Comparison of ENCODE assay signal across 8 cellular contexts in the genomic region with DNA sequence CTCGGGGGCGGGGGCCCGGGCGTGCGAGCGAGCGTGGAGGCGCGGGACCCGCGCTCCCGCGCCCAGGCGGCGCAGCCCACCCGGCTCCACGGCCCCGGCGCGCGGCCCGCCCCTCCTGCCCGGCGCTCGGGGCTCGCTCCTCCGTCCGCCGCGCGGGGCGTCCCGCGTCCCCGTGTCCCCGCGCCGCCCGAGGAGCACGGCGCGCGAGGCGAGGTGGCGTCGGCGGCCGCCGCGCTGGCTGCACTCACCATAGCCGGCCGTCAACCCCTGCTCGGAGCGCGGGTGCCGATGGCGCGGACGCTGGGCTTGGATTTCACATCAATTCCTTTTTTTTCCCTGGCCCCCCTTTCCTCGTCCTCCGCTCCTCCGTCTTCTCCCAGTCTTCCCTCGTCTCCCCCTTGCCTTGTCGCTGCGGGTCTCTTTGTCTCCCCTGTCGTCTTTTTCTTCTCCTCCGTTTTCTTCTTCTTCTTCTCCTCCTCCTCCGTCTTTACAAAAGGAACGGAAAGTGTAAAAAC. TPM values are rescaled to one million over a fixed set of nuclear protein-coding genes. Genes with fewer than 3 reads are reported as not detected.
A peak's percentile ranks its signal among the peaks of the same experiment; 100 is the strongest.
DNase-seq lines count a peak whose midpoint lies in the region; ATAC-seq, FAIRE-seq and TF ChIP-seq lines count a peak whose summit lies in the region.

No MANE protein-coding gene starts in this region.

- H3K36me3 ChIP-seq in HEK293 (ENCODE audit: control insufficient read depth in 2 of 2, insufficient read depth in 1 of 2, low read length in 2 of 2) (no peaks in the 10 kb centered on the region), astrocyte (ENCODE audit: insufficient read depth, low read length) (no peaks in the 10 kb centered on the region), thymus (ENCODE audit: control insufficient read depth, insufficient read depth) (no peaks in the 10 kb centered on the region)

- no peak for DNase-seq in AG04449 (ENCODE audit: low read depth, low spot score)
- no peak for DNase-seq in astrocyte (ENCODE audit: low read depth)
- peak; percentile 19 for DNase-seq in kidney tubule cell (ENCODE audit: low spot score)
- DNase-seq in DMS153 (lab: John Stamatoyannopoulos, UW), result no peak
- no peak for DNase-seq in NCI-H146 (lab: John Stamatoyannopoulos, UW)

- H3K9me3 Mint-ChIP-seq in astrocyte (ENCODE audit: unreplicated experiment), result peaks cover 5% of the 10 kb centered on the region

- peaks cover 30% of the 10 kb centered on the region for H3K27me3 ChIP-seq in astrocyte (ENCODE audit: insufficient read depth, low read length)
- peaks cover 75% of the 10 kb centered on the region for H3K27me3 ChIP-seq in thymus (ENCODE audit: control insufficient read depth, insufficient read depth)

- peak overlapping the region; percentile 67 for H3K9ac ChIP-seq in astrocyte (ENCODE audit: low read length)

- POLR2A ChIA-PET in AG04449 (lab: Yijun Ruan, JAX), result no interaction called here
- POLR2A ChIA-PET in HEK293 (lab: Yijun Ruan, JAX), result no interaction called here

- TF ChIP-seq CTCF in AG04449 (IDR thresholded peaks at IDR 0.05; ENCODE audit: insufficient read depth, low read length, missing control alignments) (no peak), HEK293 (tag by site-specific recombination; IDR thresholded peaks at IDR 0.05) (no peak), astrocyte (IDR thresholded peaks at IDR 0.05; ENCODE audit: insufficient read depth, low read depth, low read length) (no peak)

- peaks cover under 1% of the 10 kb centered on the region for H3K36me3 Mint-ChIP-seq in astrocyte (ENCODE audit: low read depth, unreplicated experiment)

- H3K79me2 ChIP-seq in astrocyte (ENCODE audit: insufficient read depth, low read length), result no peaks in the 10 kb centered on the region

- H3K4me3 ChIP-seq in AG04449 (ENCODE audit: low read depth, low read length) (peak overlapping the region; percentile 64), HEK293 (ENCODE audit: low read depth, low read length) (peak overlapping the region; percentile 61), astrocyte (ENCODE audit: insufficient read depth, low read depth, low read length) (peak overlapping the region; percentile 67), thymus (ENCODE audit: low read length) (peak overlapping the region; percentile 48)

- H3K4me1 ChIP-seq in HEK293 (ENCODE audit: control insufficient read depth, insufficient read depth, low read length) (peaks cover 9% of the 10 kb centered on the region), astrocyte (ENCODE audit: insufficient read depth, low read length) (peaks cover 28% of the 10 kb centered on the region), thymus (ENCODE audit: control insufficient read depth, insufficient read depth, low read length) (peaks cover 9% of the 10 kb centered on the region)

- 2% methylated on average over 69 of the region's 69 CpGs for WGBS in thymus

- FAIRE-seq in astrocyte (lab: Jason Lieb, UNC), result no peak

- H3K27ac ChIP-seq in HEK293 (ENCODE audit: extremely low read depth, low read depth, low read length), result peak overlapping the region; percentile 89
- no peak overlapping the region for H3K27ac ChIP-seq in astrocyte (ENCODE audit: low read depth, low read length)
- no peak overlapping the region for H3K27ac ChIP-seq in thymus (ENCODE audit: low read depth)

- peak overlapping the region; percentile 99 for H3K4me2 ChIP-seq in astrocyte (ENCODE audit: low read length)

- CTCF ChIA-PET in AG04449 (lab: Yijun Ruan, JAX), result interaction anchor here (0.8 to 1.2 kb wide), 2 partner anchors 175 to 704 kb away, joined by 3 read pairs; no protein-coding TSS in a partner anchor
- CTCF ChIA-PET in HEK293 (lab: Yijun Ruan, JAX), result interaction anchor here (0.7 kb wide), 1 partner anchor 269 kb away, joined by 3 read pairs; no protein-coding TSS in a partner anchor

- no peaks in the 10 kb centered on the region for H4K20me1 ChIP-seq in astrocyte (ENCODE audit: insufficient read depth, low read length)

- peaks cover 14% of the 10 kb centered on the region for H3K4me1 Mint-ChIP-seq in astrocyte (ENCODE audit: low read depth, unreplicated experiment)

- H3K27ac Mint-ChIP-seq in astrocyte (ENCODE audit: unreplicated experiment), result peak overlapping the region; percentile 63

- H3K27me3 Mint-ChIP-seq in astrocyte (ENCODE audit: low read depth, unreplicated experiment), result peaks cover 39% of the 10 kb centered on the region

- peak overlapping the region; percentile 90 for H2AFZ ChIP-seq in astrocyte (ENCODE audit: low read depth, low read length)

- H3K9me3 ChIP-seq in HEK293 (ENCODE audit: control insufficient read depth, insufficient read depth, low read depth, low read length) (no peaks in the 10 kb centered on the region), astrocyte (ENCODE audit: insufficient read depth, low read depth, low read length) (peaks cover 3% of the 10 kb centered on the region), thymus (ENCODE audit: control insufficient read depth) (peaks cover 1% of the 10 kb centered on the region)

- peak overlapping the region; percentile 94 for H3K4me3 Mint-ChIP-seq in astrocyte (ENCODE audit: unreplicated experiment)

- ATAC-seq in GM21529 (IDR thresholded peaks at IDR 0.05; ENCODE audit: unreplicated experiment), result no peak

TF ChIP-seq in HEK293, 187 proteins besides CTCF, POLR2A, EP300 and RAD21:
- TF ChIP-seq ZNF549 (tag by site-specific recombination; IDR thresholded peaks at IDR 0.05) (no peak), ZNF664 (tag by site-specific recombination; IDR thresholded peaks at IDR 0.05) (no peak), ZNF24 (tag by site-specific recombination; IDR thresholded peaks at IDR 0.05) (no peak), ZNF660 (tag by site-specific recombination; IDR thresholded peaks at IDR 0.05) (no peak), ZXDB (tag by site-specific recombination; IDR thresholded peaks at IDR 0.05) (no peak), OSR2 (tag by site-specific recombination; IDR thresholded peaks at IDR 0.05) (no peak), ZNF514 (tag by site-specific recombination; IDR thresholded peaks at IDR 0.05) (no peak), ZNF791 (tag by site-specific recombination; IDR thresholded peaks at IDR 0.05) (no peak), SALL2 (tag by site-specific recombination; IDR thresholded peaks at IDR 0.05; ENCODE audit: borderline replicate concordance) (no peak), ZNF843 (tag by site-specific recombination; IDR thresholded peaks at IDR 0.05) (no peak), ZNF629 (tag by site-specific recombination; IDR thresholded peaks at IDR 0.05) (no peak), ZNF112 (tag by site-specific recombination; IDR thresholded peaks at IDR 0.05) (no peak), ZNF677 (tag by site-specific recombination; IDR thresholded peaks at IDR 0.05) (no peak), ZNF571 (tag by site-specific recombination; IDR thresholded peaks at IDR 0.05) (no peak), ZNF610 (tag by site-specific recombination; IDR thresholded peaks at IDR 0.05; ENCODE audit: borderline replicate concordance) (no peak), ZNF366 (tag by site-specific recombination; conservative IDR thresholded peaks at IDR 0.05) (peak; percentile 76), ZEB2 (tag by site-specific recombination; IDR thresholded peaks at IDR 0.05) (no peak), GLI4 (tag by site-specific recombination; IDR thresholded peaks at IDR 0.05) (no peak), ZNF776 (tag by site-specific recombination; IDR thresholded peaks at IDR 0.05; ENCODE audit: borderline replicate concordance) (no peak), ZNF335 (tag by site-specific recombination; conservative IDR thresholded peaks at IDR 0.05) (peak; percentile 82), ZNF747 (tag by site-specific recombination; IDR thresholded peaks at IDR 0.05) (no peak), ZNF555 (tag by site-specific recombination; conservative IDR thresholded peaks at IDR 0.05) (no peak), FEZF1 (tag by site-specific recombination; IDR thresholded peaks at IDR 0.05) (no peak)
- TF ChIP-seq, protein P1, sequence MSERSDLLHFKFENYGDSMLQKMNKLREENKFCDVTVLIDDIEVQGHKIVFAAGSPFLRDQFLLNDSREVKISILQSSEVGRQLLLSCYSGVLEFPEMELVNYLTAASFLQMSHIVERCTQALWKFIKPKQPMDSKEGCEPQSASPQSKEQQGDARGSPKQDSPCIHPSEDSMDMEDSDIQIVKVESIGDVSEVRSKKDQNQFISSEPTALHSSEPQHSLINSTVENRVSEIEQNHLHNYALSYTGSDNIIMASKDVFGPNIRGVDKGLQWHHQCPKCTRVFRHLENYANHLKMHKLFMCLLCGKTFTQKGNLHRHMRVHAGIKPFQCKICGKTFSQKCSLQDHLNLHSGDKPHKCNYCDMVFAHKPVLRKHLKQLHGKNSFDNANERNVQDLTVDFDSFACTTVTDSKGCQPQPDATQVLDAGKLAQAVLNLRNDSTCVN (tag by site-specific recombination; optimal IDR thresholded peaks at IDR 0.05), result peak; percentile 17
- TF ChIP-seq, protein P2, sequence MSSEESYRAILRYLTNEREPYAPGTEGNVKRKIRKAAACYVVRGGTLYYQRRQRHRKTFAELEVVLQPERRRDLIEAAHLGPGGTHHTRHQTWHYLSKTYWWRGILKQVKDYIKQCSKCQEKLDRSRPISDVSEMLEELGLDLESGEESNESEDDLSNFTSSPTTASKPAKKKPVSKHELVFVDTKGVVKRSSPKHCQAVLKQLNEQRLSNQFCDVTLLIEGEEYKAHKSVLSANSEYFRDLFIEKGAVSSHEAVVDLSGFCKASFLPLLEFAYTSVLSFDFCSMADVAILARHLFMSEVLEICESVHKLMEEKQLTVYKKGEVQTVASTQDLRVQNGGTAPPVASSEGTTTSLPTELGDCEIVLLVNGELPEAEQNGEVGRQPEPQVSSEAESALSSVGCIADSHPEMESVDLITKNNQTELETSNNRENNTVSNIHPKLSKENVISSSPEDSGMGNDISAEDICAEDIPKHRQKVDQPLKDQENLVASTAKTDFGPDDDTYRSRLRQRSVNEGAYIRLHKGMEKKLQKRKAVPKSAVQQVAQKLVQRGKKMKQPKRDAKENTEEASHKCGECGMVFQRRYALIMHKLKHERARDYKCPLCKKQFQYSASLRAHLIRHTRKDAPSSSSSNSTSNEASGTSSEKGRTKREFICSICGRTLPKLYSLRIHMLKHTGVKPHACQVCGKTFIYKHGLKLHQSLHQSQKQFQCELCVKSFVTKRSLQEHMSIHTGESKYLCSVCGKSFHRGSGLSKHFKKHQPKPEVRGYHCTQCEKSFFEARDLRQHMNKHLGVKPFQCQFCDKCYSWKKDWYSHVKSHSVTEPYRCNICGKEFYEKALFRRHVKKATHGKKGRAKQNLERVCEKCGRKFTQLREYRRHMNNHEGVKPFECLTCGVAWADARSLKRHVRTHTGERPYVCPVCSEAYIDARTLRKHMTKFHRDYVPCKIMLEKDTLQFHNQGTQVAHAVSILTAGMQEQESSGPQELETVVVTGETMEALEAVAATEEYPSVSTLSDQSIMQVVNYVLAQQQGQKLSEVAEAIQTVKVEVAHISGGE (tag by site-specific recombination; conservative IDR thresholded peaks at IDR 0.05; ENCODE audit: low read depth), result 0 out of 2 replicates have a peak, but pooled peaks have one; percentile 17

RNA-seq across cellular contexts. Expression of a gene that starts 0.5 kb away (rescaled TPM):
- 18.0 and 21.3 TPM in 2 replicates for total RNA-seq in astrocyte
- polyA plus RNA-seq in thymus, result 3.4 TPM
